ENCODE assay signal across 19 cellular contexts in genomic region chr12:88235183-88235833, GRCh38.
DNase-seq lines count a peak whose midpoint lies in the region; ATAC-seq, FAIRE-seq and TF ChIP-seq lines count a peak whose summit lies in the region.
"Had no signal": no experiment of that assay in that cellular context is flagged by ENCODE, and none has a peak within 500 bp of the region (broad histone marks: within the 10 kb centered on the region; RNA-seq: fewer than 3 reads in every experiment).

No MANE protein-coding gene starts in this region.

- 92 to 93% (median 92%) methylated on average over 7 of the region's 7 CpGs for WGBS in ovary, 3 donors

- H3K4me3 Mint-ChIP-seq in activated CD4-positive, alpha-beta memory T cell treated with anti-CD3 and anti-CD28 coated beads for 36 hours = no peak overlapping the region
- H3K4me3 Mint-ChIP-seq in activated CD4-positive, alpha-beta memory T cell treated with anti-CD3 and anti-CD28 coated beads, Interleukin-2, amount 10 ng/mL, durations not matched to agents 7 days and 5 days = no peak overlapping the region
- H3K4me3 Mint-ChIP-seq: activated naive CD8-positive, alpha-beta T cell treated with anti-CD3 and anti-CD28 coated beads, Interleukin-2, amount 10 ng/mL, durations not matched to agents 7 days and 5 days; CD4-positive, CD25-positive, alpha-beta regulatory T cell; endodermal cell; IgD-negative memory B cell had no signal

- no peaks in the 10 kb centered on the region for H3K27me3 ChIP-seq in ovary
- H3K27me3 ChIP-seq: testis had no signal

- peaks cover 3% of the 10 kb centered on the region for H3K36me3 Mint-ChIP-seq in activated CD4-positive, alpha-beta memory T cell treated with anti-CD3 and anti-CD28 coated beads for 36 hours
- peaks cover 3% of the 10 kb centered on the region for H3K36me3 Mint-ChIP-seq in activated CD4-positive, alpha-beta memory T cell treated with anti-CD3 and anti-CD28 coated beads, Interleukin-2, amount 10 ng/mL, durations not matched to agents 7 days and 5 days (ENCODE audit: low read depth)
- H3K36me3 Mint-ChIP-seq: activated naive CD8-positive, alpha-beta T cell treated with anti-CD3 and anti-CD28 coated beads, Interleukin-2, amount 10 ng/mL, durations not matched to agents 7 days and 5 days; CD4-positive, CD25-positive, alpha-beta regulatory T cell had no signal

- H3K27me3 Mint-ChIP-seq in activated CD4-positive, alpha-beta memory T cell treated with anti-CD3 and anti-CD28 coated beads for 36 hours = peaks cover 3% of the 10 kb centered on the region
- H3K27me3 Mint-ChIP-seq in activated CD4-positive, alpha-beta memory T cell treated with anti-CD3 and anti-CD28 coated beads, Interleukin-2, amount 10 ng/mL, durations not matched to agents 7 days and 5 days = no peaks in the 10 kb centered on the region
- H3K27me3 Mint-ChIP-seq: activated naive CD8-positive, alpha-beta T cell treated with anti-CD3 and anti-CD28 coated beads, Interleukin-2, amount 10 ng/mL, durations not matched to agents 7 days and 5 days; CD4-positive, CD25-positive, alpha-beta regulatory T cell; IgD-negative memory B cell had no signal

- no peaks in the 10 kb centered on the region for H3K9me3 ChIP-seq in ovary
- H3K9me3 ChIP-seq: testis had no signal

- no peak for FAIRE-seq in RCC 7860 (lab: Jason Lieb, UNC)
- FAIRE-seq: small intestine had no signal

- no peak for TF ChIP-seq POLR2A in ovary (IDR thresholded peaks at IDR 0.05)

- no peak overlapping the region for H3K27ac ChIP-seq in ovary
- H3K27ac ChIP-seq: testis had no signal

- H3K36me3 ChIP-seq in ovary = no peaks in the 10 kb centered on the region

- H3K4me1 Mint-ChIP-seq in activated CD4-positive, alpha-beta memory T cell treated with anti-CD3 and anti-CD28 coated beads for 36 hours (ENCODE audit: low read depth) = peaks cover 27% of the 10 kb centered on the region
- H3K4me1 Mint-ChIP-seq in activated CD4-positive, alpha-beta memory T cell treated with anti-CD3 and anti-CD28 coated beads, Interleukin-2, amount 10 ng/mL, durations not matched to agents 7 days and 5 days = peaks cover 12% of the 10 kb centered on the region
- H3K4me1 Mint-ChIP-seq: CD4-positive, CD25-positive, alpha-beta regulatory T cell; endodermal cell had no signal

- intact Hi-C loops in activated CD4-positive, alpha-beta memory T cell treated with anti-CD3 and anti-CD28 coated beads for 36 hours (cut with micrococcal nuclease) = loop anchor here (1.0 to 10.0 kb wide), 6 partner anchors 64 to 1292 kb away; partner anchors contain the start of genes CEP290, DUSP6, POC1B and TMTC3
- intact Hi-C loops in ovary (cut with DNase I) = no loop called here

- CTCF ChIA-PET in activated CD4-positive, alpha-beta memory T cell treated with anti-CD3 and anti-CD28 coated beads for 36 hours (lab: Charles Lee) = interaction anchor here (0.9 to 1.5 kb wide), 2 partner anchors 64 to 80 kb away, joined by 3 read pairs; no protein-coding TSS in a partner anchor
- CTCF ChIA-PET in activated CD4-positive, alpha-beta memory T cell treated with anti-CD3 and anti-CD28 coated beads, Interleukin-2, amount 10 ng/mL, durations not matched to agents 7 days and 5 days (lab: Charles Lee) = no interaction called here

- peak overlapping the region; percentile 72 for H3K27ac Mint-ChIP-seq in activated CD4-positive, alpha-beta memory T cell treated with anti-CD3 and anti-CD28 coated beads for 36 hours
- no peak overlapping the region for H3K27ac Mint-ChIP-seq in activated CD4-positive, alpha-beta memory T cell treated with anti-CD3 and anti-CD28 coated beads, Interleukin-2, amount 10 ng/mL, durations not matched to agents 7 days and 5 days
- H3K27ac Mint-ChIP-seq: activated naive CD8-positive, alpha-beta T cell treated with anti-CD3 and anti-CD28 coated beads, Interleukin-2, amount 10 ng/mL, durations not matched to agents 7 days and 5 days; CD4-positive, CD25-positive, alpha-beta regulatory T cell; endodermal cell; IgD-negative memory B cell had no signal

- peaks cover 5% of the 10 kb centered on the region for H3K9me3 Mint-ChIP-seq in activated CD4-positive, alpha-beta memory T cell treated with anti-CD3 and anti-CD28 coated beads for 36 hours
- peaks cover 1% of the 10 kb centered on the region for H3K9me3 Mint-ChIP-seq in activated CD4-positive, alpha-beta memory T cell treated with anti-CD3 and anti-CD28 coated beads, Interleukin-2, amount 10 ng/mL, durations not matched to agents 7 days and 5 days

- no peaks in the 10 kb centered on the region for H3K4me1 ChIP-seq in ovary (ENCODE audit: insufficient read depth)
- H3K4me1 ChIP-seq: testis had no signal

- peak; percentile 62 for ATAC-seq in GM18868 (IDR thresholded peaks at IDR 0.05; ENCODE audit: unreplicated experiment)
- peak; percentile 50 for ATAC-seq in HG03045 (IDR thresholded peaks at IDR 0.05; ENCODE audit: unreplicated experiment)
- ATAC-seq in HG03196 (IDR thresholded peaks at IDR 0.05; ENCODE audit: unreplicated experiment) = no peak
- ATAC-seq: left lobe of liver had no signal

- POLR2A ChIA-PET in activated CD4-positive, alpha-beta memory T cell treated with anti-CD3 and anti-CD28 coated beads for 36 hours (lab: Charles Lee) = interaction anchor here (1.0 kb wide), 1 partner anchor 64 kb away, joined by 9 read pairs; no protein-coding TSS in a partner anchor
- POLR2A ChIA-PET in activated CD4-positive, alpha-beta memory T cell treated with anti-CD3 and anti-CD28 coated beads, Interleukin-2, amount 10 ng/mL, durations not matched to agents 7 days and 5 days (lab: Charles Lee) = no interaction called here

- DNase-seq in activated CD4-positive, alpha-beta memory T cell treated with anti-CD3 and anti-CD28 coated beads for 36 hours = peak; percentile 52
- no peak for DNase-seq in activated CD4-positive, alpha-beta memory T cell treated with anti-CD3 and anti-CD28 coated beads, Interleukin-2, amount 10 ng/mL, durations not matched to agents 7 days and 5 days
- peak; percentile 11 for DNase-seq in kidney tubule cell (ENCODE audit: low spot score)
- no peak for DNase-seq in ovary
- no peak for DNase-seq in RCC 7860 (ENCODE audit: low spot score)
- DNase-seq: activated CD4-positive, alpha-beta T cell treated with anti-CD3 and anti-CD28 coated beads for 4 hours; activated naive CD8-positive, alpha-beta T cell treated with anti-CD3 and anti-CD28 coated beads, Interleukin-2, amount 10 ng/mL, durations not matched to agents 7 days and 5 days; CD4-positive, CD25-positive, alpha-beta regulatory T cell; central memory CD4-positive, alpha-beta T cell; endodermal cell; NCI-H1092 treated with DMSO at 0.1 percent for 48 hours; SHP77; small intestine; testis had no signal

- no peak for TF ChIP-seq CTCF in ovary (IDR thresholded peaks at IDR 0.05)

- H3K4me3 ChIP-seq in ovary = no peak overlapping the region
- H3K4me3 ChIP-seq: testis had no signal

- TF ChIP-seq EP300 in ovary (IDR thresholded peaks at IDR 0.05) = no peak

Comparison
In these comparisons a context has a peak if more than half of its experiments do, and no peak if none do; other contexts are left out.
1. DNase-seq: peak in activated CD4-positive, alpha-beta memory T cell treated with anti-CD3 and anti-CD28 coated beads for 36 hours (single experiment) and kidney tubule cell (single experiment); none in activated CD4-positive, alpha-beta memory T cell treated with anti-CD3 and anti-CD28 coated beads, Interleukin-2, amount 10 ng/mL, durations not matched to agents 7 days and 5 days (single experiment), ovary (0 of 5) and RCC 7860 (single experiment).